Comparison of ENCODE assay signal across 9 cellular contexts in the genomic region with DNA sequence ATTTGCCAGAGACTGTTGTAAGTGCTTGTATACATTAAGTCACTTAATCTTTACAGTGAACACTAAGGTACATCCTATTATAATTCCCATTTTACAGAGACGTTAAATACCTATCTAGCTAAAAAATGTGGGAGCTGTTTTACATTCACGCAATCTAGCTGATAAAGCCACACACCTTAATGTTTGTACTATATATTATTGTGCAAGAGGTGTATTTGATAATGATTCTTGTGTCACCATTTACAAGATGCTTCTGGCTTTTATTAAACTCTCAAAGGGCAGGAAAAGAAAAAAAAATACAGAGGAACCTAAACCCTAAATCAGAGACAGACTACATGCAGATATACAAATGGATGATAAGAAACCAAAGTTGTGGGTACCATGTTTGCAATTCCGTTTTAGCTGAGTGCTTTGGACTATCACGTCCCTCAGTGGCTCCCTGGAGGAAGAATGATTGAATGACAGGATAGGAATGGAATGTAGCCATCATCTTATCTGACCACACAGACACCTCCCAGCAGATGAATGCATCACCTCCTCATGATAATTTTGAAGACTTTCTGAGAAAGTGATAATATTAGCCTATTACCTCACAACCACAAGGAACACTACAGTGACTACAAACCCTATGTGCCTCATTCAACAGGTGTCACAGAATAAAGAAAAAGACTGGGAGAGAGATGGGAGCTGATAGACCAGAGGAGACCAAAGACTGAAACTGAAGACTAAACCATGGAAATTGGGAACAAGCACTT.
A peak's percentile ranks its signal among the peaks of the same experiment; 100 is the strongest.
DNase-seq lines count a peak whose midpoint lies in the region; ATAC-seq and TF ChIP-seq lines count a peak whose summit lies in the region.
"Had no signal": no experiment of that assay in that cellular context is flagged by ENCODE, and none has a peak within 500 bp of the region (broad histone marks: within the 10 kb centered on the region; RNA-seq: fewer than 3 reads in every experiment).

No MANE protein-coding gene starts in this region.

- H3K4me3 Mint-ChIP-seq in activated CD8-positive, alpha-beta memory T cell treated with anti-CD3 and anti-CD28 coated beads, Interleukin-2, amount 10 ng/mL, durations not matched to agents 7 days and 5 days = peak overlapping the region; percentile 81
- peak overlapping the region; percentile 92 for H3K4me3 Mint-ChIP-seq in activated naive CD8-positive, alpha-beta T cell

- TF ChIP-seq CTCF in kidney epithelial cell (IDR thresholded peaks at IDR 0.05; ENCODE audit: insufficient read depth, low read length, poor library complexity, severe bottlenecking) (no peak), tibial artery (IDR thresholded peaks at IDR 0.05) (no peak)

- intact Hi-C loops in tibial artery (cut with DNase I; ENCODE audit: low total_unique reads) = no loop called here

- peak overlapping the region; percentile 89 to 92 for H3K27ac ChIP-seq in tibial artery
- H3K27ac ChIP-seq: HL-60 had no signal

- H3K4me1 Mint-ChIP-seq in activated CD8-positive, alpha-beta memory T cell treated with anti-CD3 and anti-CD28 coated beads, Interleukin-2, amount 10 ng/mL, durations not matched to agents 7 days and 5 days = peaks cover 12% of the 10 kb centered on the region
- H3K4me1 Mint-ChIP-seq in activated naive CD8-positive, alpha-beta T cell (ENCODE audit: low read depth) = peaks cover 18% of the 10 kb centered on the region

- H3K9me3 Mint-ChIP-seq in activated CD8-positive, alpha-beta memory T cell treated with anti-CD3 and anti-CD28 coated beads, Interleukin-2, amount 10 ng/mL, durations not matched to agents 7 days and 5 days (ENCODE audit: low read depth) = no peaks in the 10 kb centered on the region
- H3K9me3 Mint-ChIP-seq in activated naive CD8-positive, alpha-beta T cell (ENCODE audit: low read depth) = no peaks in the 10 kb centered on the region

- DNase-seq in activated CD8-positive, alpha-beta memory T cell treated with anti-CD3 and anti-CD28 coated beads, Interleukin-2, amount 10 ng/mL, durations not matched to agents 7 days and 5 days = no peak
- DNase-seq in activated CD8-positive, alpha-beta memory T cell treated with anti-CD3 and anti-CD28 coated beads, Interleukin-2, amount 50 U/mL, for 48 hours = no peak
- DNase-seq in kidney epithelial cell (ENCODE audit: low read depth) = peak; percentile 85
- no peak for DNase-seq in tibial artery
- DNase-seq in effector CD8-positive, alpha-beta T cell (lab: John Stamatoyannopoulos, UW) = no peak
- DNase-seq in activated T-cell treated with anti-CD3 and anti-CD28 coated beads, Interleukin-2, amount 50 U/mL, for 1 hour = no peak

- H3K36me3 ChIP-seq in kidney epithelial cell (ENCODE audit: control insufficient read depth, insufficient read depth, low read length) (no peaks in the 10 kb centered on the region), tibial artery (no peaks in the 10 kb centered on the region)

- no peak overlapping the region for H3K27ac Mint-ChIP-seq in activated CD8-positive, alpha-beta memory T cell treated with anti-CD3 and anti-CD28 coated beads, Interleukin-2, amount 10 ng/mL, durations not matched to agents 7 days and 5 days
- no peak overlapping the region for H3K27ac Mint-ChIP-seq in activated naive CD8-positive, alpha-beta T cell

- H3K4me3 ChIP-seq in kidney epithelial cell (ENCODE audit: low read depth, low read length) (no peak overlapping the region), tibial artery (peak overlapping the region; percentile 54 to 61)

- no peaks in the 10 kb centered on the region for H3K9me3 ChIP-seq in tibial artery

- H3K27me3 ChIP-seq in kidney epithelial cell (ENCODE audit: control insufficient read depth, insufficient read depth, low read length) (no peaks in the 10 kb centered on the region), tibial artery (no peaks in the 10 kb centered on the region)

- no peak for ATAC-seq in activated CD8-positive, alpha-beta memory T cell treated with anti-CD3 and anti-CD28 coated beads, Interleukin-2, amount 10 ng/mL, durations not matched to agents 7 days and 5 days
- ATAC-seq in HG03196 (IDR thresholded peaks at IDR 0.05; ENCODE audit: unreplicated experiment) = no peak

- CTCF ChIA-PET in activated CD8-positive, alpha-beta memory T cell treated with anti-CD3 and anti-CD28 coated beads, Interleukin-2, amount 10 ng/mL, durations not matched to agents 7 days and 5 days (lab: Charles Lee) = interaction anchor here (1.2 kb wide), 1 partner anchor 48 kb away, joined by 3 read pairs; no protein-coding TSS in a partner anchor

- no peaks in the 10 kb centered on the region for H3K36me3 Mint-ChIP-seq in activated CD8-positive, alpha-beta memory T cell treated with anti-CD3 and anti-CD28 coated beads, Interleukin-2, amount 10 ng/mL, durations not matched to agents 7 days and 5 days
- H3K36me3 Mint-ChIP-seq in activated naive CD8-positive, alpha-beta T cell = peaks cover 2% of the 10 kb centered on the region

- peaks cover 27% of the 10 kb centered on the region for H3K27me3 Mint-ChIP-seq in activated CD8-positive, alpha-beta memory T cell treated with anti-CD3 and anti-CD28 coated beads, Interleukin-2, amount 10 ng/mL, durations not matched to agents 7 days and 5 days
- H3K27me3 Mint-ChIP-seq in activated naive CD8-positive, alpha-beta T cell = no peaks in the 10 kb centered on the region

- peaks cover 0 to 23% (median 8%) of the 10 kb centered on the region in 4 donors for H3K4me1 ChIP-seq in tibial artery
